ENCODE assay signal across 21 cellular contexts in the genomic region with DNA sequence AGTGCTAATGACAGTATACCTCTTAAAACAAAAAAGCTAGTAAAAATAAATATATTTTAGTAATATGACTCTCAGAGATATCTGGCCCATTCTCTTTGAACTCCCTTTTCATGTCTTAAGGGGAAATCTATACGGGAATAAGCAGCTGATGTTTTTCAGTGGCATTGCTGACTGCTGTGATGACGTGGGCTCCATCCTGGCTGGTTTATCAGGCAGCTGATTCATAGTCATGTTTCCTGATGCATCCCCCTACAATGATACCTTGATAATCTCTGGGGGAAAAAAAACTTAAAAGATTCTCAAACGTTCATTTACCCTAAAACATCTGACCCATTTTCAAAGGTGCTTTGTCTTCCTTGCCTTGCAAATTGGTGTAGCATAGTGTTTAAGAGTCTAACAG. TPM values are rescaled to one million over a fixed set of nuclear protein-coding genes. Genes with fewer than 3 reads are reported as not detected.
DNase-seq lines count a peak whose midpoint lies in the region; TF ChIP-seq lines count a peak whose summit lies in the region.
"Had no signal": no experiment of that assay in that cellular context is flagged by ENCODE, and none has a peak within 500 bp of the region (broad histone marks: within the 10 kb centered on the region; RNA-seq: fewer than 3 reads in every experiment).

No MANE protein-coding gene starts in this region.

- H3K4me3 ChIP-seq in SJSA1 (no peak overlapping the region), fibroblast of mammary gland (ENCODE audit: control insufficient read depth, low read depth, low read length) (no peak overlapping the region), skeletal muscle tissue (ENCODE audit: low read length in 3 of 3) (no peak overlapping the region)
- H3K4me3 ChIP-seq: breast epithelium, dorsolateral prefrontal cortex, lung, ovary, skin epidermis had no signal

- no peak overlapping the region for H3K4me3 Mint-ChIP-seq in nephron progenitor cell
- H3K4me3 Mint-ChIP-seq: activated naive CD4-positive, alpha-beta T cell treated with anti-CD3 and anti-CD28 coated beads, Interleukin-2, amount 50 U/mL, for 24 hours; activated T-cell treated with anti-CD3 and anti-CD28 coated beads, Interleukin-2, amount 50 U/mL, for 24 hours had no signal

- peaks cover 46% of the 10 kb centered on the region for H3K4me1 ChIP-seq in SJSA1 (replicated peaks)
- H3K4me1 ChIP-seq in skeletal muscle tissue (ENCODE audit: control insufficient read depth in 3 of 3, insufficient read depth in 3 of 3, low read length in 3 of 3): peaks cover 24 to 32% (median 28%) of the 10 kb centered on the region in 3 donors
- H3K4me1 ChIP-seq: breast epithelium had no signal

- TF ChIP-seq CTCF in fibroblast of mammary gland (conservative IDR thresholded peaks at IDR 0.05; ENCODE audit: control insufficient read depth, insufficient read depth, low read depth, low read length) (no peak), nephron progenitor cell (IDR thresholded peaks at IDR 0.05) (no peak)

- H3K9me3 ChIP-seq in SJSA1 (replicated peaks) (no peaks in the 10 kb centered on the region), skeletal muscle tissue (ENCODE audit: control insufficient read depth in 3 of 3, low read length in 3 of 3) (no peaks in the 10 kb centered on the region)
- H3K9me3 ChIP-seq: BE2C, breast epithelium, ovary had no signal

- H3K27me3 Mint-ChIP-seq in nephron progenitor cell (ENCODE audit: low read depth, poor library complexity): no peaks in the 10 kb centered on the region
- H3K27me3 Mint-ChIP-seq: activated naive CD4-positive, alpha-beta T cell treated with anti-CD3 and anti-CD28 coated beads, Interleukin-2, amount 50 U/mL, for 24 hours; activated T-cell treated with anti-CD3 and anti-CD28 coated beads, Interleukin-2, amount 50 U/mL, for 24 hours had no signal

- H3K4me1 Mint-ChIP-seq in nephron progenitor cell: peaks cover 62% of the 10 kb centered on the region
- H3K4me1 Mint-ChIP-seq: activated naive CD4-positive, alpha-beta T cell treated with anti-CD3 and anti-CD28 coated beads, Interleukin-2, amount 50 U/mL, for 24 hours had no signal

- H3K36me3 ChIP-seq in SJSA1 (no peaks in the 10 kb centered on the region), skeletal muscle tissue (ENCODE audit: control insufficient read depth in 3 of 3, insufficient read depth in 3 of 3, low read length in 3 of 3) (no peaks in the 10 kb centered on the region)
- H3K36me3 ChIP-seq: BE2C, breast epithelium, ovary had no signal

- no peak overlapping the region for H3K9ac ChIP-seq in skeletal muscle tissue (ENCODE audit: low read depth in 1 of 3, low read length in 3 of 3)

- H3K27ac ChIP-seq in SJSA1 (peak overlapping the region; percentile 17; the same call in 1 of the 2 replicates), skeletal muscle tissue (ENCODE audit: low read depth, low read length) (peak overlapping the region; percentile 5)
- H3K27ac ChIP-seq: ovary had no signal

- H3K36me3 Mint-ChIP-seq in nephron progenitor cell (ENCODE audit: low read depth): no peaks in the 10 kb centered on the region
- H3K36me3 Mint-ChIP-seq: activated naive CD4-positive, alpha-beta T cell treated with anti-CD3 and anti-CD28 coated beads, Interleukin-2, amount 50 U/mL, for 24 hours had no signal

- no peak overlapping the region for H3K27ac Mint-ChIP-seq in nephron progenitor cell
- H3K27ac Mint-ChIP-seq: activated naive CD4-positive, alpha-beta T cell treated with anti-CD3 and anti-CD28 coated beads, Interleukin-2, amount 50 U/mL, for 24 hours; activated T-cell treated with anti-CD3 and anti-CD28 coated beads, Interleukin-2, amount 50 U/mL, for 24 hours had no signal

- no peaks in the 10 kb centered on the region for H3K9me3 Mint-ChIP-seq in nephron progenitor cell
- H3K9me3 Mint-ChIP-seq: activated naive CD4-positive, alpha-beta T cell treated with anti-CD3 and anti-CD28 coated beads, Interleukin-2, amount 50 U/mL, for 24 hours; activated T-cell treated with anti-CD3 and anti-CD28 coated beads, Interleukin-2, amount 50 U/mL, for 24 hours had no signal

- H3K27me3 ChIP-seq in SJSA1 (replicated peaks) (no peaks in the 10 kb centered on the region), skeletal muscle tissue (ENCODE audit: control insufficient read depth in 3 of 3, insufficient read depth in 3 of 3, low read length in 3 of 3) (peaks cover 0 to 2% (median 0%) of the 10 kb centered on the region in 3 donors)
- H3K27me3 ChIP-seq: BE2C, breast epithelium, ovary had no signal

- DNase-seq in ELR (ENCODE audit: low read depth) (peak; percentile 80), SJSA1 (ENCODE audit: low read depth in 1 of 2, low spot score in 2 of 2) (no peak), fibroblast of mammary gland (ENCODE audit: low read depth) (peak; percentile 35), NOMO-1 (lab: John Stamatoyannopoulos, UW; ENCODE audit: unreplicated experiment in 2 of 2) (no peak), activated T-cell treated with anti-CD3 and anti-CD28 coated beads for 4 hours (no peak), nephron progenitor cell (no peak)
- DNase-seq: activated CD4-positive, alpha-beta T cell treated with anti-CD3 and anti-CD28 coated beads, Interleukin-2, amount 50 U/mL, for 48 hours; activated T-cell treated with anti-CD3 and anti-CD28 coated beads, Interleukin-2, amount 50 U/mL, for 24 hours; BE2C; dorsolateral prefrontal cortex; head of caudate nucleus; NCI-H1436 treated with DMSO at 0.1 percent for 48 hours; NCI-H774; ovary; stimulated activated CD4-positive, alpha-beta T cell treated with anti-CD3 and anti-CD28 coated beads, Interleukin-4, amount 100 ng/mL, for 1 hour; SW 1271 had no signal

RNA-seq across cellular contexts. Expression of gene ABCA4, which starts 53.8 kb away (rescaled TPM):
- 0.11 TPM in 1 of 2 replicates, not detected in the other for total RNA-seq in SJSA1 (2014; rRNA removed; shearing (Covaris generic))
- total RNA-seq in skeletal muscle tissue: 2.1 TPM

Comparison
In these comparisons a context has a peak if more than half of its experiments do, and no peak if none do; other contexts are left out.
1. DNase-seq: peak in ELR (single experiment) and fibroblast of mammary gland (single experiment); none in SJSA1 (0 of 2), NOMO-1 (0 of 2), activated T-cell treated with anti-CD3 and anti-CD28 coated beads for 4 hours (single experiment) and nephron progenitor cell (single experiment).